ENCODE assay signal across 1 cellular context in the genomic region with DNA sequence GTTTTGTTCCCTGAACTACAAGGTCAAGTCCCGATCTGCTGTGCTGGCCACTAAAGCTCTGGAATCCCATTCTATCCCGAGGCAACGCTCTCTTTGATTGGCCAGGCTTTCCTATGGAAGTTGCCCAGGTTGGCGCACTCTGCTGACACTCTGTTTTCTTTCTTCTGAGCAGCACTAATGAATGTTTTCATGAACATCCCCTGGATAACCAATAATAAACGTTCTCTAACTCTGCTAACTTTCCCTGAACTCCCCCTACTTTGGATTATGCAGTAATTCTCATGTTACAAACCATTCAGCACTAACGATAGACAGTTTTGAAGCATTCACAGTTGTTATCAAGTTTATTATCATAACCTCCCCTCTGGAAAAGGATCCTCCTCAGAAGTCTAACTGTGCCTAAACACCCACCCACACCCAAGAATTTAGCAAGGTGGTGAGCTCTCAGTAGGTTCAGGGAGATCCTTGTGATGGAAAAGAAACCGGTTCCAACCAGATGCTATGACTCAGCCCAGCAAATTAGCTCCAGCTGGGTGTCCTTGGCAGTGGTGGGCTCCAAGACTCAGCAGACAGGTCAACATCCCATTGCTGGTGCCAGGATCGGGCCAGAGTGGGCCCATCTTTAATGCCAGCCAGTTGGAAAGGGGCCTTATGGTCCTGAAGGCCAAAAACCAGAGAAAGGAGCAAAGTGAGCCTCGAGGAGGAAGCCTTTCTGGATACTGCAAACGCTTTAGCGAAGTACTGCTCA.
TF ChIP-seq lines count a peak whose summit lies in the region.

No MANE protein-coding gene starts in this region.

TF ChIP-seq in K562, 482 proteins besides CTCF, POLR2A, EP300 and RAD21 (continued from another document and continues in another):
- TF ChIP-seq, protein P1, sequence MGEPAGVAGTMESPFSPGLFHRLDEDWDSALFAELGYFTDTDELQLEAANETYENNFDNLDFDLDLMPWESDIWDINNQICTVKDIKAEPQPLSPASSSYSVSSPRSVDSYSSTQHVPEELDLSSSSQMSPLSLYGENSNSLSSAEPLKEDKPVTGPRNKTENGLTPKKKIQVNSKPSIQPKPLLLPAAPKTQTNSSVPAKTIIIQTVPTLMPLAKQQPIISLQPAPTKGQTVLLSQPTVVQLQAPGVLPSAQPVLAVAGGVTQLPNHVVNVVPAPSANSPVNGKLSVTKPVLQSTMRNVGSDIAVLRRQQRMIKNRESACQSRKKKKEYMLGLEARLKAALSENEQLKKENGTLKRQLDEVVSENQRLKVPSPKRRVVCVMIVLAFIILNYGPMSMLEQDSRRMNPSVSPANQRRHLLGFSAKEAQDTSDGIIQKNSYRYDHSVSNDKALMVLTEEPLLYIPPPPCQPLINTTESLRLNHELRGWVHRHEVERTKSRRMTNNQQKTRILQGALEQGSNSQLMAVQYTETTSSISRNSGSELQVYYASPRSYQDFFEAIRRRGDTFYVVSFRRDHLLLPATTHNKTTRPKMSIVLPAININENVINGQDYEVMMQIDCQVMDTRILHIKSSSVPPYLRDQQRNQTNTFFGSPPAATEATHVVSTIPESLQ (CRISPR knock-in tag; IDR thresholded peaks at IDR 0.05), result peak; percentile 68; the same call in 1 of the 2 replicates
- peak; percentile 43; the same call in 1 of the 2 replicates for TF ChIP-seq SMARCC2 (IDR thresholded peaks at IDR 0.05; ENCODE audit: low read depth)
- TF ChIP-seq, protein P2, sequence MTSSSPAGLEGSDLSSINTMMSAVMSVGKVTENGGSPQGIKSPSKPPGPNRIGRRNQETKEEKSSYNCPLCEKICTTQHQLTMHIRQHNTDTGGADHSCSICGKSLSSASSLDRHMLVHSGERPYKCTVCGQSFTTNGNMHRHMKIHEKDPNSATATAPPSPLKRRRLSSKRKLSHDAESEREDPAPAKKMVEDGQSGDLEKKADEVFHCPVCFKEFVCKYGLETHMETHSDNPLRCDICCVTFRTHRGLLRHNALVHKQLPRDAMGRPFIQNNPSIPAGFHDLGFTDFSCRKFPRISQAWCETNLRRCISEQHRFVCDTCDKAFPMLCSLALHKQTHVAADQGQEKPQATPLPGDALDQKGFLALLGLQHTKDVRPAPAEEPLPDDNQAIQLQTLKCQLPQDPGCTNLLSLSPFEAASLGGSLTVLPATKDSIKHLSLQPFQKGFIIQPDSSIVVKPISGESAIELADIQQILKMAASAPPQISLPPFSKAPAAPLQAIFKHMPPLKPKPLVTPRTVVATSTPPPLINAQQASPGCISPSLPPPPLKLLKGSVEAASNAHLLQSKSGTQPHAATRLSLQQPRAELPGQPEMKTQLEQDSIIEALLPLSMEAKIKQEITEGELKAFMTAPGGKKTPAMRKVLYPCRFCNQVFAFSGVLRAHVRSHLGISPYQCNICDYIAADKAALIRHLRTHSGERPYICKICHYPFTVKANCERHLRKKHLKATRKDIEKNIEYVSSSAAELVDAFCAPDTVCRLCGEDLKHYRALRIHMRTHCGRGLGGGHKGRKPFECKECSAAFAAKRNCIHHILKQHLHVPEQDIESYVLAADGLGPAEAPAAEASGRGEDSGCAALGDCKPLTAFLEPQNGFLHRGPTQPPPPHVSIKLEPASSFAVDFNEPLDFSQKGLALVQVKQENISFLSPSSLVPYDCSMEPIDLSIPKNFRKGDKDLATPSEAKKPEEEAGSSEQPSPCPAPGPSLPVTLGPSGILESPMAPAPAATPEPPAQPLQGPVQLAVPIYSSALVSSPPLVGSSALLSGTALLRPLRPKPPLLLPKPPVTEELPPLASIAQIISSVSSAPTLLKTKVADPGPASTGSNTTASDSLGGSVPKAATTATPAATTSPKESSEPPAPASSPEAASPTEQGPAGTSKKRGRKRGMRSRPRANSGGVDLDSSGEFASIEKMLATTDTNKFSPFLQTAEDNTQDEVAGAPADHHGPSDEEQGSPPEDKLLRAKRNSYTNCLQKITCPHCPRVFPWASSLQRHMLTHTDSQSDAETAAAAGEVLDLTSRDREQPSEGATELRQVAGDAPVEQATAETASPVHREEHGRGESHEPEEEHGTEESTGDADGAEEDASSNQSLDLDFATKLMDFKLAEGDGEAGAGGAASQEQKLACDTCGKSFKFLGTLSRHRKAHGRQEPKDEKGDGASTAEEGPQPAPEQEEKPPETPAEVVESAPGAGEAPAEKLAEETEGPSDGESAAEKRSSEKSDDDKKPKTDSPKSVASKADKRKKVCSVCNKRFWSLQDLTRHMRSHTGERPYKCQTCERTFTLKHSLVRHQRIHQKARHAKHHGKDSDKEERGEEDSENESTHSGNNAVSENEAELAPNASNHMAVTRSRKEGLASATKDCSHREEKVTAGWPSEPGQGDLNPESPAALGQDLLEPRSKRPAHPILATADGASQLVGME (CRISPR knock-in tag; IDR thresholded peaks at IDR 0.05), result no peak
- peak; percentile 34; the same call in 1 of the 2 replicates for TF ChIP-seq CC2D1A (IDR thresholded peaks at IDR 0.05)
- TF ChIP-seq, protein P3, sequence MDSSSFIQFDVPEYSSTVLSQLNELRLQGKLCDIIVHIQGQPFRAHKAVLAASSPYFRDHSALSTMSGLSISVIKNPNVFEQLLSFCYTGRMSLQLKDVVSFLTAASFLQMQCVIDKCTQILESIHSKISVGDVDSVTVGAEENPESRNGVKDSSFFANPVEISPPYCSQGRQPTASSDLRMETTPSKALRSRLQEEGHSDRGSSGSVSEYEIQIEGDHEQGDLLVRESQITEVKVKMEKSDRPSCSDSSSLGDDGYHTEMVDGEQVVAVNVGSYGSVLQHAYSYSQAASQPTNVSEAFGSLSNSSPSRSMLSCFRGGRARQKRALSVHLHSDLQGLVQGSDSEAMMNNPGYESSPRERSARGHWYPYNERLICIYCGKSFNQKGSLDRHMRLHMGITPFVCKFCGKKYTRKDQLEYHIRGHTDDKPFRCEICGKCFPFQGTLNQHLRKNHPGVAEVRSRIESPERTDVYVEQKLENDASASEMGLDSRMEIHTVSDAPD (CRISPR knock-in tag; IDR thresholded peaks at IDR 0.05), result no peak
- peak; percentile 39; the same call in 1 of the 2 replicates for TF ChIP-seq LEF1 (IDR thresholded peaks at IDR 0.05)
- TF ChIP-seq CBX1 (IDR thresholded peaks at IDR 0.05; ENCODE audit: low read depth), result no peak
- TF ChIP-seq TRIM28 (IDR thresholded peaks at IDR 0.05), result no peak
- TF ChIP-seq SMC3 (conservative IDR thresholded peaks at IDR 0.05; ENCODE audit: insufficient read depth, low read depth, low read length), result no peak
- TF ChIP-seq RFX1 (IDR thresholded peaks at IDR 0.05), result no peak
- no peak for TF ChIP-seq ZNF175 (CRISPR knock-in tag; IDR thresholded peaks at IDR 0.05; ENCODE audit: low read depth)
- TF ChIP-seq, protein P4, sequence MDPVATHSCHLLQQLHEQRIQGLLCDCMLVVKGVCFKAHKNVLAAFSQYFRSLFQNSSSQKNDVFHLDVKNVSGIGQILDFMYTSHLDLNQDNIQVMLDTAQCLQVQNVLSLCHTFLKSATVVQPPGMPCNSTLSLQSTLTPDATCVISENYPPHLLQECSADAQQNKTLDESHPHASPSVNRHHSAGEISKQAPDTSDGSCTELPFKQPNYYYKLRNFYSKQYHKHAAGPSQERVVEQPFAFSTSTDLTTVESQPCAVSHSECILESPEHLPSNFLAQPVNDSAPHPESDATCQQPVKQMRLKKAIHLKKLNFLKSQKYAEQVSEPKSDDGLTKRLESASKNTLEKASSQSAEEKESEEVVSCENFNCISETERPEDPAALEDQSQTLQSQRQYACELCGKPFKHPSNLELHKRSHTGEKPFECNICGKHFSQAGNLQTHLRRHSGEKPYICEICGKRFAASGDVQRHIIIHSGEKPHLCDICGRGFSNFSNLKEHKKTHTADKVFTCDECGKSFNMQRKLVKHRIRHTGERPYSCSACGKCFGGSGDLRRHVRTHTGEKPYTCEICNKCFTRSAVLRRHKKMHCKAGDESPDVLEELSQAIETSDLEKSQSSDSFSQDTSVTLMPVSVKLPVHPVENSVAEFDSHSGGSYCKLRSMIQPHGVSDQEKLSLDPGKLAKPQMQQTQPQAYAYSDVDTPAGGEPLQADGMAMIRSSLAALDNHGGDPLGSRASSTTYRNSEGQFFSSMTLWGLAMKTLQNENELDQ (CRISPR knock-in tag; IDR thresholded peaks at IDR 0.05; ENCODE audit: borderline replicate concordance), result no peak
- peak; percentile 41; the same call in 1 of the 2 replicates for TF ChIP-seq CBFA2T2 (conservative IDR thresholded peaks at IDR 0.05)
- TF ChIP-seq NEUROD1 (IDR thresholded peaks at IDR 0.05; ENCODE audit: borderline replicate concordance, low read depth, low read length, partially characterized antibody), result no peak
- TF ChIP-seq PURB (CRISPR knock-in tag; IDR thresholded peaks at IDR 0.05; ENCODE audit: low read depth), result no peak
- no peak; the same call in 1 of the 2 replicates for TF ChIP-seq CXXC5 (CRISPR knock-in tag; IDR thresholded peaks at IDR 0.05)
- TF ChIP-seq EZH2 (IDR thresholded peaks at IDR 0.05; ENCODE audit: borderline replicate concordance, low read depth, low read length), result no peak
- TF ChIP-seq, protein P5, sequence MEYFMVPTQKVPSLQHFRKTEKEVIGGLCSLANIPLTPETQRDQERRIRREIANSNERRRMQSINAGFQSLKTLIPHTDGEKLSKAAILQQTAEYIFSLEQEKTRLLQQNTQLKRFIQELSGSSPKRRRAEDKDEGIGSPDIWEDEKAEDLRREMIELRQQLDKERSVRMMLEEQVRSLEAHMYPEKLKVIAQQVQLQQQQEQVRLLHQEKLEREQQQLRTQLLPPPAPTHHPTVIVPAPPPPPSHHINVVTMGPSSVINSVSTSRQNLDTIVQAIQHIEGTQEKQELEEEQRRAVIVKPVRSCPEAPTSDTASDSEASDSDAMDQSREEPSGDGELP (CRISPR knock-in tag; IDR thresholded peaks at IDR 0.05; ENCODE audit: borderline replicate concordance), result peak; percentile 92
- TF ChIP-seq, protein P6, sequence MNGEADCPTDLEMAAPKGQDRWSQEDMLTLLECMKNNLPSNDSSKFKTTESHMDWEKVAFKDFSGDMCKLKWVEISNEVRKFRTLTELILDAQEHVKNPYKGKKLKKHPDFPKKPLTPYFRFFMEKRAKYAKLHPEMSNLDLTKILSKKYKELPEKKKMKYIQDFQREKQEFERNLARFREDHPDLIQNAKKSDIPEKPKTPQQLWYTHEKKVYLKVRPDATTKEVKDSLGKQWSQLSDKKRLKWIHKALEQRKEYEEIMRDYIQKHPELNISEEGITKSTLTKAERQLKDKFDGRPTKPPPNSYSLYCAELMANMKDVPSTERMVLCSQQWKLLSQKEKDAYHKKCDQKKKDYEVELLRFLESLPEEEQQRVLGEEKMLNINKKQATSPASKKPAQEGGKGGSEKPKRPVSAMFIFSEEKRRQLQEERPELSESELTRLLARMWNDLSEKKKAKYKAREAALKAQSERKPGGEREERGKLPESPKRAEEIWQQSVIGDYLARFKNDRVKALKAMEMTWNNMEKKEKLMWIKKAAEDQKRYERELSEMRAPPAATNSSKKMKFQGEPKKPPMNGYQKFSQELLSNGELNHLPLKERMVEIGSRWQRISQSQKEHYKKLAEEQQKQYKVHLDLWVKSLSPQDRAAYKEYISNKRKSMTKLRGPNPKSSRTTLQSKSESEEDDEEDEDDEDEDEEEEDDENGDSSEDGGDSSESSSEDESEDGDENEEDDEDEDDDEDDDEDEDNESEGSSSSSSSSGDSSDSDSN (IDR thresholded peaks at IDR 0.05; ENCODE audit: borderline replicate concordance in 1 of 2, low read depth in 2 of 2, low read length in 2 of 2), result no peak
- 0 out of 4 replicates have a peak, but pooled peaks of 1 of the 2 experiments have one; percentile 46 for TF ChIP-seq FOXK2 (conservative IDR thresholded peaks at IDR 0.05 in 1 of 2, IDR thresholded peaks at IDR 0.05 in 1 of 2; ENCODE audit: low read depth in 2 of 2)
- no peak for TF ChIP-seq CHD2 (IDR thresholded peaks at IDR 0.05; ENCODE audit: low read depth, low read length)
- TF ChIP-seq CSDE1 (IDR thresholded peaks at IDR 0.05), result no peak
- TF ChIP-seq ZNF79 (CRISPR knock-in tag; IDR thresholded peaks at IDR 0.05; ENCODE audit: low read depth), result 0 out of 2 replicates have a peak, but pooled peaks have one; percentile 37
- TF ChIP-seq ZNF445 (CRISPR knock-in tag; IDR thresholded peaks at IDR 0.05; ENCODE audit: low read depth), result no peak
- TF ChIP-seq, protein P7, sequence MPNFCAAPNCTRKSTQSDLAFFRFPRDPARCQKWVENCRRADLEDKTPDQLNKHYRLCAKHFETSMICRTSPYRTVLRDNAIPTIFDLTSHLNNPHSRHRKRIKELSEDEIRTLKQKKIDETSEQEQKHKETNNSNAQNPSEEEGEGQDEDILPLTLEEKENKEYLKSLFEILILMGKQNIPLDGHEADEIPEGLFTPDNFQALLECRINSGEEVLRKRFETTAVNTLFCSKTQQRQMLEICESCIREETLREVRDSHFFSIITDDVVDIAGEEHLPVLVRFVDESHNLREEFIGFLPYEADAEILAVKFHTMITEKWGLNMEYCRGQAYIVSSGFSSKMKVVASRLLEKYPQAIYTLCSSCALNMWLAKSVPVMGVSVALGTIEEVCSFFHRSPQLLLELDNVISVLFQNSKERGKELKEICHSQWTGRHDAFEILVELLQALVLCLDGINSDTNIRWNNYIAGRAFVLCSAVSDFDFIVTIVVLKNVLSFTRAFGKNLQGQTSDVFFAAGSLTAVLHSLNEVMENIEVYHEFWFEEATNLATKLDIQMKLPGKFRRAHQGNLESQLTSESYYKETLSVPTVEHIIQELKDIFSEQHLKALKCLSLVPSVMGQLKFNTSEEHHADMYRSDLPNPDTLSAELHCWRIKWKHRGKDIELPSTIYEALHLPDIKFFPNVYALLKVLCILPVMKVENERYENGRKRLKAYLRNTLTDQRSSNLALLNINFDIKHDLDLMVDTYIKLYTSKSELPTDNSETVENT (CRISPR knock-in tag; IDR thresholded peaks at IDR 0.05), result peak; percentile 45; the same call in 1 of the 2 replicates
- TF ChIP-seq, protein P8, sequence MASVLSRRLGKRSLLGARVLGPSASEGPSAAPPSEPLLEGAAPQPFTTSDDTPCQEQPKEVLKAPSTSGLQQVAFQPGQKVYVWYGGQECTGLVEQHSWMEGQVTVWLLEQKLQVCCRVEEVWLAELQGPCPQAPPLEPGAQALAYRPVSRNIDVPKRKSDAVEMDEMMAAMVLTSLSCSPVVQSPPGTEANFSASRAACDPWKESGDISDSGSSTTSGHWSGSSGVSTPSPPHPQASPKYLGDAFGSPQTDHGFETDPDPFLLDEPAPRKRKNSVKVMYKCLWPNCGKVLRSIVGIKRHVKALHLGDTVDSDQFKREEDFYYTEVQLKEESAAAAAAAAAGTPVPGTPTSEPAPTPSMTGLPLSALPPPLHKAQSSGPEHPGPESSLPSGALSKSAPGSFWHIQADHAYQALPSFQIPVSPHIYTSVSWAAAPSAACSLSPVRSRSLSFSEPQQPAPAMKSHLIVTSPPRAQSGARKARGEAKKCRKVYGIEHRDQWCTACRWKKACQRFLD (CRISPR knock-in tag; IDR thresholded peaks at IDR 0.05), result no peak
- no peak for TF ChIP-seq SREBF2 (CRISPR knock-in tag; IDR thresholded peaks at IDR 0.05)
- 0 out of 2 replicates have a peak, but pooled peaks have one; percentile 42 for TF ChIP-seq CBFA2T3 (IDR thresholded peaks at IDR 0.05)
- TF ChIP-seq ZEB2 (IDR thresholded peaks at IDR 0.05), result peak; percentile 45; the same call in 1 of the 2 replicates
- TF ChIP-seq DACH1 (IDR thresholded peaks at IDR 0.05; ENCODE audit: partially characterized antibody), result peak; percentile 61
- no peak for TF ChIP-seq SUPT5H (IDR thresholded peaks at IDR 0.05)
- 0 out of 2 replicates have a peak, but pooled peaks have one; percentile 30 for TF ChIP-seq LCOR (CRISPR knock-in tag; IDR thresholded peaks at IDR 0.05)
- no peak for TF ChIP-seq ZNF274 (IDR thresholded peaks at IDR 0.05; ENCODE audit: borderline replicate concordance, low read depth, low read length)
- TF ChIP-seq ZNF561 (CRISPR knock-in tag; conservative IDR thresholded peaks at IDR 0.05), result no peak
